Comparison of ENCODE assay signal across 16 cellular contexts in genomic region chr4:113117346-113117677, GRCh38.
DNase-seq lines count a peak whose midpoint lies in the region; ATAC-seq and TF ChIP-seq lines count a peak whose summit lies in the region.
"Had no signal": no experiment of that assay in that cellular context is flagged by ENCODE, and none has a peak within 500 bp of the region (broad histone marks: within the 10 kb centered on the region; RNA-seq: fewer than 3 reads in every experiment).

No MANE protein-coding gene starts in this region.

- H3K9me3 Mint-ChIP-seq in Caco-2 (ENCODE audit: unreplicated experiment) = no peaks in the 10 kb centered on the region

- no peak overlapping the region for H2BK12ac ChIP-seq in neuronal stem cell (ENCODE audit: low read length)

- H3K36me3 Mint-ChIP-seq in Caco-2 (ENCODE audit: insufficient read depth, unreplicated experiment) = no peaks in the 10 kb centered on the region
- H3K36me3 Mint-ChIP-seq: CD8-positive, alpha-beta memory T cell had no signal

- ATAC-seq in GM18870 (IDR thresholded peaks at IDR 0.05; ENCODE audit: unreplicated experiment) (no peak), upper lobe of right lung (no peak)
- ATAC-seq: PC-3 had no signal

- no peak overlapping the region for H3K14ac ChIP-seq in neuronal stem cell (ENCODE audit: low read length)

- no peak overlapping the region for H3K4ac ChIP-seq in neuronal stem cell (ENCODE audit: low read length)

- no peaks in the 10 kb centered on the region for H3K79me1 ChIP-seq in neuronal stem cell (ENCODE audit: low read depth, low read length)

- no peak overlapping the region for H2BK15ac ChIP-seq in neuronal stem cell (ENCODE audit: low read length)

- no peaks in the 10 kb centered on the region for H3K27me3 Mint-ChIP-seq in Caco-2 (ENCODE audit: insufficient read depth, unreplicated experiment)

- H3K9me3 ChIP-seq in Caco-2 (no peaks in the 10 kb centered on the region), neuronal stem cell (replicated peaks in 1 of 2; ENCODE audit: control insufficient read depth in 2 of 2, insufficient read depth in 1 of 2, low read depth in 1 of 2, low read length in 2 of 2) (no peaks in the 10 kb centered on the region), upper lobe of right lung (no peaks in the 10 kb centered on the region)
- H3K9me3 ChIP-seq: BLaER1 treated with 17β-estradiol and CSF1 and Interleukin-3, amounts not matched to agents 10 nM and 100 nM; HAP-1 had no signal

- H3K23ac ChIP-seq in neuronal stem cell (ENCODE audit: low read depth, low read length, poor library complexity) = no peak overlapping the region

- H2AK5ac ChIP-seq in neuronal stem cell (ENCODE audit: low read depth, low read length) = no peak overlapping the region

- CTCF ChIA-PET in Caco-2 (lab: Charles Lee) = interaction anchor here (1.0 kb wide), 2 partner anchors 11 to 111 kb away, joined by 3 read pairs; no protein-coding TSS in a partner anchor

- no peak overlapping the region for H2BK5ac ChIP-seq in neuronal stem cell (ENCODE audit: low read length)

- H3K27ac Mint-ChIP-seq in Caco-2 (ENCODE audit: unreplicated experiment) = peak overlapping the region; percentile 3
- H3K27ac Mint-ChIP-seq: CD8-positive, alpha-beta memory T cell had no signal

- H4K91ac ChIP-seq in neuronal stem cell (ENCODE audit: low read depth, low read length, poor library complexity) = no peak overlapping the region

- intact Hi-C loops in Caco-2 (cut with micrococcal nuclease; ENCODE audit: unreplicated experiment) = loop anchor here (2.0 kb wide), 1 partner anchor 29 kb away; no protein-coding TSS in a partner anchor
- intact Hi-C loops in upper lobe of right lung (cut with DNase I) = no loop called here

- no peak overlapping the region for H3K4me2 ChIP-seq in neuronal stem cell (ENCODE audit: insufficient read depth, low read length, poor library complexity, severe bottlenecking)
- H3K4me2 ChIP-seq: BLaER1 treated with 17β-estradiol and CSF1 and Interleukin-3, amounts not matched to agents 10 nM and 100 nM had no signal

- DNase-seq in Caco-2 (no peak), NCI-H69 (lab: John Stamatoyannopoulos, UW) (peak; percentile 22), epithelial cell of proximal tubule (ENCODE audit: low read depth) (no peak), neuronal stem cell (ENCODE audit: low spot score) (no peak), foreskin fibroblast (no peak), upper lobe of right lung (no peak)
- DNase-seq: CD8-positive, alpha-beta memory T cell; NCI-H2171; NCI-H446 treated with DMSO at 0.1 percent for 48 hours; NCI-H748 treated with DMSO at 0.1 percent for 48 hours; PC-3 had no signal

- H2AFZ ChIP-seq in neuronal stem cell (ENCODE audit: low read length) = peak overlapping the region; percentile 78

- H3K27ac ChIP-seq in neuronal stem cell (replicated peaks; ENCODE audit: low read length) = no peak overlapping the region
- no peak overlapping the region for H3K27ac ChIP-seq in upper lobe of right lung
- H3K27ac ChIP-seq: BLaER1 treated with 17β-estradiol and CSF1 and Interleukin-3, amounts not matched to agents 10 nM and 100 nM; HL-60; SK-N-MC had no signal

- no peak overlapping the region for H4K8ac ChIP-seq in neuronal stem cell (ENCODE audit: low read depth, low read length)

- H3K9ac ChIP-seq in neuronal stem cell (ENCODE audit: low read depth, low read length, poor library complexity) = no peak overlapping the region
- H3K9ac ChIP-seq: BLaER1 treated with 17β-estradiol and CSF1 and Interleukin-3, amounts not matched to agents 10 nM and 100 nM had no signal

- WGBS in neuronal stem cell (ENCODE audit: extremely low coverage in 2 of 2, insufficient read length in 2 of 2, insufficient replicate concordance in 1 of 2), 2 donors = no CpG with 5 or more reads among the region's 3 CpGs

- H3K27me3 ChIP-seq in Caco-2 (replicated peaks; ENCODE audit: control insufficient read depth, insufficient read depth, low read length) (no peaks in the 10 kb centered on the region), neuronal stem cell (ENCODE audit: control insufficient read depth in 3 of 3, insufficient read depth in 3 of 3, low read depth in 1 of 3, low read length in 3 of 3) (no peaks in the 10 kb centered on the region), upper lobe of right lung (no peaks in the 10 kb centered on the region)
- H3K27me3 ChIP-seq: BLaER1 treated with 17β-estradiol and CSF1 and Interleukin-3, amounts not matched to agents 10 nM and 100 nM had no signal

- POLR2A ChIA-PET in Caco-2 (lab: Charles Lee) = no interaction called here

- H2BK120ac ChIP-seq in neuronal stem cell (ENCODE audit: low read depth, low read length) = no peak overlapping the region

- H3K4me1 Mint-ChIP-seq in Caco-2 (ENCODE audit: low read depth, unreplicated experiment) = peaks cover 6% of the 10 kb centered on the region
- H3K4me1 Mint-ChIP-seq: CD8-positive, alpha-beta memory T cell had no signal

- peak overlapping the region; percentile 42 for H3K4me3 ChIP-seq in Caco-2 (ENCODE audit: low read depth, low read length)
- peak overlapping the region; percentile 50 for H3K4me3 ChIP-seq in epithelial cell of proximal tubule (ENCODE audit: low read depth, low read length)
- no peak overlapping the region for H3K4me3 ChIP-seq in neuronal stem cell (ENCODE audit: low read length in 2 of 2)
- H3K4me3 ChIP-seq in foreskin fibroblast (ENCODE audit: low read depth in 1 of 2, low read length in 2 of 2) = no peak overlapping the region
- H3K4me3 ChIP-seq in upper lobe of right lung = no peak overlapping the region
- H3K4me3 ChIP-seq: BLaER1 treated with 17β-estradiol and CSF1 and Interleukin-3, amounts not matched to agents 10 nM and 100 nM; HAP-1; SK-N-MC had no signal

- no peak overlapping the region for H3K18ac ChIP-seq in neuronal stem cell (ENCODE audit: low read length)

- TSS peak; percentile 57 for BruUV-seq in Caco-2 (replicated peaks; lab: Mats Ljungman, UMichigan)

- TF ChIP-seq CTCF in Caco-2 (IDR thresholded peaks at IDR 0.05; ENCODE audit: insufficient read depth in 1 of 2, low read depth in 1 of 2, low read length in 1 of 2, severe bottlenecking in 1 of 2, unreplicated experiment in 1 of 2) (no peak), epithelial cell of proximal tubule (conservative IDR thresholded peaks at IDR 0.05; ENCODE audit: low read depth, low read length) (no peak), foreskin fibroblast (IDR thresholded peaks at IDR 0.05; ENCODE audit: low read depth, low read length) (no peak), upper lobe of right lung (IDR thresholded peaks at IDR 0.05) (no peak)

- H3K4me3 Mint-ChIP-seq in Caco-2 (ENCODE audit: unreplicated experiment) = peak overlapping the region; percentile 83
- H3K4me3 Mint-ChIP-seq: CD8-positive, alpha-beta memory T cell had no signal

- H3K36me3 ChIP-seq in Caco-2 (ENCODE audit: control insufficient read depth, insufficient read depth, low read length) (no peaks in the 10 kb centered on the region), neuronal stem cell (replicated peaks in 1 of 2; ENCODE audit: control insufficient read depth in 2 of 2, insufficient read depth in 2 of 2, low read length in 2 of 2) (no peaks in the 10 kb centered on the region), upper lobe of right lung (no peaks in the 10 kb centered on the region)
- H3K36me3 ChIP-seq: BLaER1 treated with 17β-estradiol and CSF1 and Interleukin-3, amounts not matched to agents 10 nM and 100 nM; HAP-1 had no signal

- H3K4me1 ChIP-seq in Caco-2 = 0 out of 2 replicates have a peak, but pooled peaks cover 5% of the 10 kb centered on the region
- peaks cover 8 to 12% of the 10 kb centered on the region in 2 donors for H3K4me1 ChIP-seq in neuronal stem cell (ENCODE audit: control insufficient read depth in 2 of 2, insufficient read depth in 1 of 2, low read depth in 1 of 2, low read length in 2 of 2)
- no peaks in the 10 kb centered on the region for H3K4me1 ChIP-seq in upper lobe of right lung
- H3K4me1 ChIP-seq: BLaER1 treated with 17β-estradiol and CSF1 and Interleukin-3, amounts not matched to agents 10 nM and 100 nM; HAP-1 had no signal

Comparison
In these comparisons a context has a peak if more than half of its experiments do, and no peak if none do; other contexts are left out.
1. H3K4me3 ChIP-seq: peak in Caco-2 (single experiment) and epithelial cell of proximal tubule (single experiment); none in neuronal stem cell (0 of 2), foreskin fibroblast (0 of 2) and upper lobe of right lung (single experiment).